Comparison of ENCODE assay signal across 17 cellular contexts in genomic region chr11:86478348-86478747, GRCh38.
"Had no signal": no experiment of that assay in that cellular context is flagged by ENCODE, and none has a peak within 500 bp of the region (broad histone marks: within the 10 kb centered on the region; RNA-seq: fewer than 3 reads in every experiment).

No MANE protein-coding gene starts in this region.

- H3K9me3 Mint-ChIP-seq: activated naive CD4-positive, alpha-beta T cell treated with anti-CD3 and anti-CD28 coated beads, Interleukin-2, amount 50 U/mL, for 24 hours; activated T-cell treated with anti-CD3 and anti-CD28 coated beads, Interleukin-2, amount 50 U/mL, for 72 hours; effector memory CD8-positive, alpha-beta T cell; stimulated activated naive CD8-positive, alpha-beta T cell treated with anti-CD3 and anti-CD28 coated beads, Interleukin-15, amount 100 ng/mL, for 72 hours; T-helper 1 cell treated with Interleukin-12 subunit alpha and Interleukin-12 subunit beta and Interleukin-4 antibody, amounts not matched to agents 30 μg/mL and 1 μg/mL, for 36 hours had no signal

- H3K4me1 Mint-ChIP-seq: activated naive CD4-positive, alpha-beta T cell treated with anti-CD3 and anti-CD28 coated beads, Interleukin-2, amount 50 U/mL, for 24 hours; stimulated activated naive CD8-positive, alpha-beta T cell treated with anti-CD3 and anti-CD28 coated beads, Interleukin-15, amount 100 ng/mL, for 72 hours had no signal

- H3K27ac Mint-ChIP-seq: activated naive CD4-positive, alpha-beta T cell treated with anti-CD3 and anti-CD28 coated beads, Interleukin-2, amount 50 U/mL, for 24 hours; activated T-cell treated with anti-CD3 and anti-CD28 coated beads, Interleukin-2, amount 50 U/mL, for 72 hours; effector memory CD8-positive, alpha-beta T cell; stimulated activated naive CD8-positive, alpha-beta T cell treated with anti-CD3 and anti-CD28 coated beads, Interleukin-15, amount 100 ng/mL, for 72 hours; T-helper 1 cell treated with Interleukin-12 subunit alpha and Interleukin-12 subunit beta and Interleukin-4 antibody, amounts not matched to agents 30 μg/mL and 1 μg/mL, for 36 hours had no signal

- H3K4me3 ChIP-seq: lung, prostate gland, right atrium auricular region, skin epidermis, suprapubic skin had no signal

- H3K27me3 Mint-ChIP-seq: activated naive CD4-positive, alpha-beta T cell treated with anti-CD3 and anti-CD28 coated beads, Interleukin-2, amount 50 U/mL, for 24 hours; effector memory CD8-positive, alpha-beta T cell; stimulated activated naive CD8-positive, alpha-beta T cell treated with anti-CD3 and anti-CD28 coated beads, Interleukin-15, amount 100 ng/mL, for 72 hours had no signal

- ATAC-seq: activated T-cell treated with anti-CD3 and anti-CD28 coated beads, Interleukin-2, amount 50 U/mL, for 72 hours; effector memory CD8-positive, alpha-beta T cell; left colon; stimulated activated naive CD8-positive, alpha-beta T cell treated with anti-CD3 and anti-CD28 coated beads, Interleukin-15, amount 100 ng/mL, for 72 hours had no signal

- H3K4me1 ChIP-seq: prostate gland had no signal

- H3K27ac ChIP-seq: suprapubic skin had no signal

- H3K27me3 ChIP-seq: right atrium auricular region, suprapubic skin had no signal

- H3K36me3 Mint-ChIP-seq: activated naive CD4-positive, alpha-beta T cell treated with anti-CD3 and anti-CD28 coated beads, Interleukin-2, amount 50 U/mL, for 24 hours had no signal

- H3K36me3 ChIP-seq: prostate gland, right atrium auricular region, suprapubic skin had no signal

- H3K9me3 ChIP-seq: prostate gland, right atrium auricular region, suprapubic skin had no signal

- H3K4me3 Mint-ChIP-seq: activated naive CD4-positive, alpha-beta T cell treated with anti-CD3 and anti-CD28 coated beads, Interleukin-2, amount 50 U/mL, for 24 hours; activated T-cell treated with anti-CD3 and anti-CD28 coated beads, Interleukin-2, amount 50 U/mL, for 72 hours; effector memory CD8-positive, alpha-beta T cell; stimulated activated naive CD8-positive, alpha-beta T cell treated with anti-CD3 and anti-CD28 coated beads, Interleukin-15, amount 100 ng/mL, for 72 hours; T-helper 1 cell treated with Interleukin-12 subunit alpha and Interleukin-12 subunit beta and Interleukin-4 antibody, amounts not matched to agents 30 μg/mL and 1 μg/mL, for 36 hours had no signal

- DNase-seq: activated CD4-positive, alpha-beta T cell treated with anti-CD3 and anti-CD28 coated beads for 1 hour; activated CD4-positive, alpha-beta T cell treated with anti-CD3 and anti-CD28 coated beads, Interleukin-2, amount 50 U/mL, for 4 hours; activated gamma-delta T cell; activated T-cell treated with anti-CD3 and anti-CD28 coated beads, Interleukin-2, amount 50 U/mL, for 72 hours; effector memory CD8-positive, alpha-beta T cell; hypothalamus; left colon; stimulated activated CD4-positive, alpha-beta T cell treated with anti-CD3 and anti-CD28 coated beads, Interleukin-4, amount 100 ng/mL, for 1 hour; stimulated activated naive CD8-positive, alpha-beta T cell treated with anti-CD3 and anti-CD28 coated beads, Interleukin-15, amount 100 ng/mL, for 72 hours; trophoblast cell had no signal
